In the genomic region with DNA sequence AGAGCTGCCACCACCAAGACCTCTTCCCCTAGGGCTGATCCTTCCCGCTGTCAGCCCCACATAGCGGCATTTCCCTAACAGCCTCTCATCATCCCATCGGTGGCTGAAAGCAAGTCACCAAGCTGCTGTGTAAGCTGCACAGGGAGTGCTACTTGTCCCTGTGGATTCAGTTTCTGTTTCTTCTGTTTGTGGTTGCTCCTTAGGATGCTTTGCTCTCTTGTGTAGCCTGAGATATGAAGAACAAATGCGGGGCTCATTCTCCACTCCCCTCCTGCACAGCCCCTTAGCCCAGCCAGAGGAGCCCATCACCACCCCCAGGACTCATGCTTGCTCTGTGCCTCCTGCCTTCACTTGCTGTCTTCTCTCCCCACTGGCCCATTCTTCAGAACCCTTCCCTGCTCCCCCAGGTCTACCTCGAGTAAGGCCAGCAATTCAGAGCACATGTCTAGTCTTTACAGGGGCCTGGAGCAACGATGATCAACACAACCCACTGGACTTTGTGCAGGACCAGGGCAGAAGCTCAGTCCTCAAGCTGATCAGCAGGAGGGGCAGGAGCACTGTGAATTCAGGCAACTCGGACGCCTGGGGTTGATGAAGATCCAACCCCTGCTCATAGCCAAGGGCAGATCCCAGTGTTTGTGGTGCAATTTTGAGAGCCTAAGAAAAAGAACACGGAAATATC, we compare ENCODE assay signal across 17 cellular contexts.
DNase-seq lines count a peak whose midpoint lies in the region; ATAC-seq, FAIRE-seq and TF ChIP-seq lines count a peak whose summit lies in the region.
"Had no signal": no experiment of that assay in that cellular context is flagged by ENCODE, and none has a peak within 500 bp of the region (broad histone marks: within the 10 kb centered on the region; RNA-seq: fewer than 3 reads in every experiment).

No MANE protein-coding gene starts in this region.

- POLR2A ChIA-PET in AG04449 (lab: Yijun Ruan, JAX) = no interaction called here

- no peak for FAIRE-seq in pancreas (lab: Jason Lieb, UNC)
- FAIRE-seq: G401.6, HTR-8/SVneo, RCC 7860 had no signal

- H3K4ac ChIP-seq in H9 (ENCODE audit: low read depth, low read length) = no peak overlapping the region

- DNase-seq in AG04449 (ENCODE audit: low read depth, low spot score) = no peak
- DNase-seq in H9 = no peak
- no peak for DNase-seq in pancreas
- DNase-seq in T-helper 1 cell = no peak
- no peak for DNase-seq in AG20443 (ENCODE audit: low spot score)
- DNase-seq in glutamatergic neuron = no peak
- DNase-seq: NCI-H1105, NCI-H2081 treated with DMSO at 0.1 percent for 48 hours had no signal

- H3K23ac ChIP-seq in H9 (ENCODE audit: insufficient read length, low read depth, low read length) = no peak overlapping the region

- no peak overlapping the region for H2AK5ac ChIP-seq in H9 (ENCODE audit: insufficient read length, low read length)

- no peak overlapping the region for H3K4me2 ChIP-seq in H9 (ENCODE audit: insufficient read depth, insufficient read length, low read length)

- TF ChIP-seq EP300 in gastroesophageal sphincter (IDR thresholded peaks at IDR 0.05) = no peak

- H3K27me3 ChIP-seq in H9 (ENCODE audit: insufficient read depth, low read length) = no peaks in the 10 kb centered on the region
- no peaks in the 10 kb centered on the region for H3K27me3 ChIP-seq in gastroesophageal sphincter
- H3K27me3 ChIP-seq in pancreas = no peaks in the 10 kb centered on the region

- H3K4me1 Mint-ChIP-seq in H9 (no peaks in the 10 kb centered on the region), glutamatergic neuron (ENCODE audit: low read depth, unreplicated experiment) (peaks cover 5% of the 10 kb centered on the region)

- H3K9ac ChIP-seq in H9 (ENCODE audit: extremely low read depth, insufficient read length, low read length) = no peak overlapping the region

- H3K9me3 ChIP-seq in H9 (ENCODE audit: control insufficient read depth, low read depth, low read length) (no peaks in the 10 kb centered on the region), gastroesophageal sphincter (no peaks in the 10 kb centered on the region), pancreas (no peaks in the 10 kb centered on the region)
- H3K9me3 ChIP-seq: HAP-1 had no signal

- ATAC-seq in gastroesophageal sphincter = peak; percentile 39
- peak in 3 of 4 donors; percentile 49 to 69 (median 53) for ATAC-seq in pancreas
- ATAC-seq in HG03196 (IDR thresholded peaks at IDR 0.05; ENCODE audit: unreplicated experiment) = no peak
- ATAC-seq: Right ventricle myocardium inferior had no signal

- H2BK12ac ChIP-seq in H9 (ENCODE audit: insufficient read length, low read depth, low read length) = no peak overlapping the region

- H3K27ac Mint-ChIP-seq in H9 (no peak overlapping the region), glutamatergic neuron (ENCODE audit: unreplicated experiment) (no peak overlapping the region)

- no peaks in the 10 kb centered on the region; a peak in 1 of 5 replicates for H3K9me3 Mint-ChIP-seq in H9
- no peaks in the 10 kb centered on the region for H3K9me3 Mint-ChIP-seq in glutamatergic neuron (ENCODE audit: unreplicated experiment)

- no peak overlapping the region for H2BK15ac ChIP-seq in H9 (ENCODE audit: low read depth, low read length)

- H3K27ac ChIP-seq in H9 (ENCODE audit: insufficient read length, low read depth, low read length) (no peak overlapping the region), gastroesophageal sphincter (no peak overlapping the region), pancreas (no peak overlapping the region)
- H3K27ac ChIP-seq: 22Rv1 had no signal

- CTCF ChIA-PET in AG04449 (lab: Yijun Ruan, JAX) = no interaction called here

- H3K4me1 ChIP-seq in H9 (ENCODE audit: insufficient read depth, low read length) (no peaks in the 10 kb centered on the region; the same call in 1 of the 2 replicates), gastroesophageal sphincter (no peaks in the 10 kb centered on the region), pancreas (no peaks in the 10 kb centered on the region)
- H3K4me1 ChIP-seq: HAP-1 had no signal

- no peaks in the 10 kb centered on the region for H4K20me1 ChIP-seq in H9 (ENCODE audit: control insufficient read depth, insufficient read depth, insufficient read length)

- H3K14ac ChIP-seq in H9 (ENCODE audit: insufficient read depth, low read length) = no peak overlapping the region

- no peak overlapping the region for H2BK5ac ChIP-seq in H9 (ENCODE audit: insufficient read length, low read length)

- no peak overlapping the region for H3K4me3 ChIP-seq in AG04449 (ENCODE audit: low read depth, low read length)
- no peak overlapping the region for H3K4me3 ChIP-seq in gastroesophageal sphincter
- H3K4me3 ChIP-seq in pancreas = no peak overlapping the region
- H3K4me3 ChIP-seq: HAP-1 had no signal

- H3K79me2 ChIP-seq in H9 (ENCODE audit: insufficient read depth, low read length) = no peaks in the 10 kb centered on the region

- H3K36me3 ChIP-seq in gastroesophageal sphincter = no peaks in the 10 kb centered on the region
- H3K36me3 ChIP-seq in pancreas = no peaks in the 10 kb centered on the region
- H3K36me3 ChIP-seq: HAP-1 had no signal

- no peak for TF ChIP-seq POLR2A in gastroesophageal sphincter (IDR thresholded peaks at IDR 0.05)

- no peak overlapping the region for H3K56ac ChIP-seq in H9 (ENCODE audit: insufficient read length, low read depth, low read length)

- H3K79me1 ChIP-seq in H9 (ENCODE audit: insufficient read depth, low read depth, low read length, poor library complexity, severe bottlenecking) = no peaks in the 10 kb centered on the region

- no peak overlapping the region for H2BK120ac ChIP-seq in H9 (ENCODE audit: low read depth, low read length, poor library complexity, severe bottlenecking)

- no peak overlapping the region for H3T11ph ChIP-seq in H9 (ENCODE audit: low read length)

- H3K36me3 Mint-ChIP-seq in H9 (ENCODE audit: insufficient read depth in 1 of 3, low read depth in 3 of 3) = no peaks in the 10 kb centered on the region; a peak in 1 of 7 replicates
- peaks cover 4% of the 10 kb centered on the region for H3K36me3 Mint-ChIP-seq in glutamatergic neuron (ENCODE audit: unreplicated experiment)
- H3K36me3 Mint-ChIP-seq: CD14-positive monocyte had no signal

- no peak overlapping the region for H4K8ac ChIP-seq in H9 (replicated peaks; ENCODE audit: insufficient read length, low read depth, low read length)

- H3K4me3 Mint-ChIP-seq in H9 (no peak overlapping the region), glutamatergic neuron (ENCODE audit: unreplicated experiment) (no peak overlapping the region)

- H3K23me2 ChIP-seq in H9 (ENCODE audit: insufficient read length, low read depth, low read length, poor library complexity, severe bottlenecking) = no peaks in the 10 kb centered on the region

- TF ChIP-seq CTCF in AG04449 (IDR thresholded peaks at IDR 0.05; ENCODE audit: insufficient read depth, low read length, missing control alignments) (peak; percentile 6), H9 (conservative IDR thresholded peaks at IDR 0.05) (0 out of 3 replicates have a peak, but pooled peaks have one; percentile 10), gastroesophageal sphincter (IDR thresholded peaks at IDR 0.05) (no peak), pancreas (IDR thresholded peaks at IDR 0.05) (no peak), glutamatergic neuron (IDR thresholded peaks at IDR 0.05; ENCODE audit: partially characterized antibody, unreplicated experiment) (no peak)

- no peak overlapping the region for H4K91ac ChIP-seq in H9 (ENCODE audit: insufficient read length, low read depth, low read length)

- no peak overlapping the region for H3K18ac ChIP-seq in H9 (ENCODE audit: insufficient read length, low read depth, low read length)

- intact Hi-C loops in pancreas (cut with DNase I) = no loop called here

- H2AFZ ChIP-seq in H9 (ENCODE audit: low read length) = no peak overlapping the region

- H3K27me3 Mint-ChIP-seq in H9 (ENCODE audit: low read depth) (peaks cover 7% of the 10 kb centered on the region; the same call in 1 of the 2 replicates), glutamatergic neuron (ENCODE audit: unreplicated experiment) (peaks cover 1% of the 10 kb centered on the region)

- WGBS in H9 (ENCODE audit: extremely low coverage, insufficient read length, low lambda C conversion rate) = no CpG with 5 or more reads among the region's 9 CpGs
- WGBS in gastroesophageal sphincter (ENCODE audit: low coverage in 1 of 2), 2 donors = 70 to 88% methylated on average over 3 to 4 of the region's 9 CpGs
- WGBS in pancreas, 2 donors = 83 to 86% methylated on average over 9 of the region's 9 CpGs

- no peak overlapping the region for H2BK20ac ChIP-seq in H9 (ENCODE audit: low read depth, low read length, poor library complexity, severe bottlenecking)

- H4K5ac ChIP-seq in H9 (ENCODE audit: insufficient read length, low read depth, low read length) = no peak overlapping the region

Comparison
In these comparisons a context has a peak if more than half of its experiments do, and no peak if none do; other contexts are left out.
1. CTCF ChIP-seq: peak in AG04449 (single experiment) and H9 (single experiment); none in gastroesophageal sphincter (0 of 4), pancreas (0 of 4) and glutamatergic neuron (single experiment).